In genomic region chr12:106106892-106107291, GRCh38 we compare ENCODE assay signal across 9 cellular contexts. TPM values are rescaled to one million over a fixed set of nuclear protein-coding genes. Genes with fewer than 3 reads are reported as not detected.
DNase-seq lines count a peak whose midpoint lies in the region; FAIRE-seq and TF ChIP-seq lines count a peak whose summit lies in the region.
"Had no signal": no experiment of that assay in that cellular context is flagged by ENCODE, and none has a peak within 500 bp of the region (broad histone marks: within the 10 kb centered on the region; RNA-seq: fewer than 3 reads in every experiment).

No MANE protein-coding gene starts in this region.

- no peak overlapping the region for H3K4me3 ChIP-seq in bronchial epithelial cell (ENCODE audit: low read depth, low read length)
- no peak overlapping the region for H3K4me3 ChIP-seq in kidney (ENCODE audit: low read length in 2 of 2)
- no peak overlapping the region for H3K4me3 ChIP-seq in uterus
- H3K4me3 ChIP-seq in stomach, result no peak overlapping the region

- DNase-seq in NOMO-1 (lab: John Stamatoyannopoulos, UW; ENCODE audit: unreplicated experiment in 2 of 2) (peak; percentile 11 to 22), NOMO-1 treated with dmso at 0.1 percent for 144 hours (lab: John Stamatoyannopoulos, UW; ENCODE audit: unreplicated experiment) (no peak), bronchial epithelial cell (ENCODE audit: low read depth) (peak; percentile 55), kidney (no peak), uterus (peak in 1 of 2 donors; percentile 66), NCI-H345 treated with DMSO at 0.1 percent for 48 hours (lab: John Stamatoyannopoulos, UW; ENCODE audit: unreplicated experiment) (no peak), SHP77 (lab: John Stamatoyannopoulos, UW) (no peak), stomach (no peak)
- DNase-seq: NCI-H748 treated with DMSO at 0.1 percent for 48 hours had no signal

- no peaks in the 10 kb centered on the region for H3K9me3 ChIP-seq in kidney (ENCODE audit: control insufficient read depth in 1 of 2, low read length in 2 of 2)
- no peaks in the 10 kb centered on the region for H3K9me3 ChIP-seq in uterus
- H3K9me3 ChIP-seq in stomach, result no peaks in the 10 kb centered on the region

- no peak overlapping the region for H3K9ac ChIP-seq in kidney (ENCODE audit: low read length in 2 of 2)

- H3K27ac ChIP-seq in kidney (ENCODE audit: low read depth in 2 of 2, low read length in 2 of 2), result peak overlapping the region; percentile 7 to 65
- peak overlapping the region; percentile 83 to 90 for H3K27ac ChIP-seq in uterus
- peak overlapping the region in 2 of 5 donors; percentile 11 to 51 for H3K27ac ChIP-seq in stomach

- TF ChIP-seq CTCF in bronchial epithelial cell (IDR thresholded peaks at IDR 0.05; ENCODE audit: insufficient read depth, low read length, severe bottlenecking) (no peak), kidney (IDR thresholded peaks at IDR 0.05; ENCODE audit: borderline replicate concordance, extremely low read depth, insufficient read depth) (no peak), uterus (IDR thresholded peaks at IDR 0.05) (no peak), stomach (IDR thresholded peaks at IDR 0.05) (no peak)

- H3K36me3 ChIP-seq in bronchial epithelial cell (ENCODE audit: control insufficient read depth, insufficient read depth, low read length) (no peaks in the 10 kb centered on the region), kidney (ENCODE audit: control insufficient read depth in 1 of 2, insufficient read depth in 2 of 2, low read length in 2 of 2) (no peaks in the 10 kb centered on the region), uterus (no peaks in the 10 kb centered on the region), stomach (peaks cover 0 to 5% (median 2%) of the 10 kb centered on the region in 4 donors)

- H3K4me1 ChIP-seq in kidney (ENCODE audit: control insufficient read depth in 1 of 2, insufficient read depth in 1 of 2, low read depth in 1 of 2, low read length in 2 of 2), result peaks cover 30 to 53% of the 10 kb centered on the region in 2 donors
- H3K4me1 ChIP-seq in uterus, result peaks cover 18 to 25% of the 10 kb centered on the region in 2 donors
- H3K4me1 ChIP-seq in stomach, result peaks cover 25 to 59% (median 37%) of the 10 kb centered on the region in 4 donors

- FAIRE-seq in bronchial epithelial cell (lab: Jason Lieb, UNC) (peak; percentile 66), kidney (lab: Jason Lieb, UNC) (no peak)

- TF ChIP-seq EP300 in stomach (IDR thresholded peaks at IDR 0.05), result no peak

- H3K27me3 ChIP-seq in bronchial epithelial cell (ENCODE audit: control insufficient read depth, insufficient read depth, low read length), result no peaks in the 10 kb centered on the region
- no peaks in the 10 kb centered on the region for H3K27me3 ChIP-seq in uterus
- H3K27me3 ChIP-seq in stomach, result no peaks in the 10 kb centered on the region

- TF ChIP-seq POLR2A in uterus (IDR thresholded peaks at IDR 0.05) (no peak), stomach (IDR thresholded peaks at IDR 0.05) (no peak)

- intact Hi-C loops in kidney (cut with DNase I), result no loop called here
- intact Hi-C loops in uterus (cut with DNase I; ENCODE audit: low total_unique reads), result no loop called here
- intact Hi-C loops in stomach (cut with DNase I; ENCODE audit: low total_unique reads), result no loop called here

- 35 to 46% (median 41%) methylated on average over 6 of the region's 6 CpGs for WGBS in stomach, 5 donors

RNA-seq across cellular contexts. Expression of gene NUAK1, which starts 31.9 kb away (rescaled TPM):
- total RNA-seq in bronchial epithelial cell (3.1 and 7.6 TPM in 2 replicates), kidney (28.8 TPM), uterus (10 to 100 TPM in 3 of 4 donors, 1 to 10 TPM in 1; 9.4 to 56.8 (median 26.8) TPM), stomach (10 to 100 TPM in 3 of 5 donors, 1 to 10 TPM in 1, under 1 TPM in 1; 0.58 to 79.0 (median 11.7) TPM)
- polyA plus RNA-seq in kidney (ENCODE audit: insufficient read depth, low read depth, low replicate concordance) (2.9 TPM), stomach (1 to 10 TPM in 2 of 3 donors, under 1 TPM in 1; 0.80 to 2.6 (median 2.4) TPM)

Comparison
In these comparisons a context has a peak if more than half of its experiments do, and no peak if none do; other contexts are left out.
1. DNase-seq: peak in NOMO-1 (2 of 2) and bronchial epithelial cell (single experiment); none in NOMO-1 treated with dmso at 0.1 percent for 144 hours (single experiment), kidney (single experiment), NCI-H345 treated with DMSO at 0.1 percent for 48 hours (single experiment), SHP77 (0 of 2) and stomach (single experiment).